20 cellular contexts compared by ENCODE assay signal in genomic region chr12:130568546-130568945, GRCh38.
"Had no signal": no experiment of that assay in that cellular context is flagged by ENCODE, and none has a peak within 500 bp of the region (broad histone marks: within the 10 kb centered on the region; RNA-seq: fewer than 3 reads in every experiment).

No MANE protein-coding gene starts in this region.

- DNase-seq: KBM-7, MV-4-11, NCI-H1048, NCI-H1105, NCI-H1417 treated with DMSO at 0.1 percent for 48 hours, NCI-H146, NCI-H1694 treated with DMSO at 0.1 percent for 48 hours, NCI-H1930, NCI-H2081, NCI-H2171, NCI-H226, NCI-H446, NCI-H510A, NCI-H524 treated with DMSO at 0.1 percent for 48 hours, NCI-H69, NCI-H774, SHP77, SK-N-SH, SW 1271 had no signal

- H3K9me3 ChIP-seq: SK-N-SH had no signal

- H3K4me2 ChIP-seq: SK-N-SH had no signal

- H3K9ac ChIP-seq: SK-N-SH had no signal

- H3K27ac ChIP-seq: RWPE1 had no signal
